ENCODE assay signal across 8 cellular contexts in the genomic region with DNA sequence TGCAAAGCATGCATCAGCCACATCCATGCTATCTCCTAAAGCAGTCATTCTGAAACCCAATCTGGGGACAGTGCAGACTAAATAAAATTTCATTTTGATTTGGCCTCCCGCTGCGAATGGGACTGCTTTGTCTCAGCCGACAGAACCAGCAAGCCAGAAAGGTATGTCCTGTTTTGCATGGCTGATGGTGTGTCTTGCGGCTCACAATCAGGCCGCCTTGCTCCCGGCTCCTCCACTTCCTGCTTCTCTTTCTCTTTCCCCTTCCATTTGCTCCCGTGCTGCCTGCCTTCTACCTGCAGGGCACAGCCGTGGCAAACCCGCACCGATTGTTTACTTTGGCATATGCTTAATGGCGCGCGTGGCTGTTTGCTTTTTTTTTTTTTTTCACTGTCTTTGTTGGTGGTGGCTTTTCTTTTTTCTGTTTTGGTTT.
DNase-seq lines count a peak whose midpoint lies in the region; ATAC-seq, FAIRE-seq and TF ChIP-seq lines count a peak whose summit lies in the region.

No MANE protein-coding gene starts in this region.

- H3K4me1 ChIP-seq in PC-3 (ENCODE audit: insufficient read depth, low read length) (no peaks in the 10 kb centered on the region), iPS-18a (ENCODE audit: control insufficient read depth, low read depth, low read length) (peaks cover 28% of the 10 kb centered on the region)

- DNase-seq in AG20443 (ENCODE audit: low spot score), result peak; percentile 16
- no peak for DNase-seq in PC-3
- DNase-seq in substantia nigra (lab: John Stamatoyannopoulos, UW), result peak in 17 of 49 donors; percentile 6 to 55 (median 30)
- no peak for DNase-seq in hepatic stellate cell (ENCODE audit: low spot score)
- no peak for DNase-seq in H54 (ENCODE audit: insufficient read length, low spot score)

- H3K4me2 ChIP-seq in PC-3 (ENCODE audit: low read length), result peak overlapping the region; percentile 16

- no peak for FAIRE-seq in H54 (lab: Jason Lieb, UNC)

- no peaks in the 10 kb centered on the region for H3F3A ChIP-seq in PC-3 (ENCODE audit: low read length, unreplicated experiment)

- ATAC-seq in GM18861 (IDR thresholded peaks at IDR 0.05; ENCODE audit: unreplicated experiment) (peak; percentile 76), HG03060 (IDR thresholded peaks at IDR 0.05; ENCODE audit: low read depth, unreplicated experiment) (peak; percentile 54), PC-3 (no peak)

- CTCF ChIA-PET in PC-3 (lab: Charles Lee), result no interaction called here

- H3K9me3 ChIP-seq in PC-3 (ENCODE audit: low read length) (no peaks in the 10 kb centered on the region), iPS-18a (ENCODE audit: control insufficient read depth, low read depth, low read length) (no peaks in the 10 kb centered on the region)

- H3K27me3 ChIP-seq in PC-3 (ENCODE audit: low read length), result peaks cover 48% of the 10 kb centered on the region
- H3K27me3 ChIP-seq in iPS-18a (ENCODE audit: control insufficient read depth, insufficient read depth, low read length), result no peaks in the 10 kb centered on the region

- POLR2A ChIA-PET in PC-3 (lab: Charles Lee; ENCODE audit: unreplicated experiment), result no interaction called here

- no peak for TF ChIP-seq POLR2A in H54 (IDR thresholded peaks at IDR 0.05; ENCODE audit: low read depth, low read length)

- H4K20me1 ChIP-seq in PC-3 (ENCODE audit: low read length), result no peaks in the 10 kb centered on the region

- TF ChIP-seq CTCF in PC-3 (conservative IDR thresholded peaks at IDR 0.05; ENCODE audit: low read depth, low read length), result no peak

- intact Hi-C loops in PC-3 (cut with micrococcal nuclease), result no loop called here

- H3K36me3 ChIP-seq in PC-3 (ENCODE audit: low read depth, low read length) (no peaks in the 10 kb centered on the region), iPS-18a (ENCODE audit: control insufficient read depth, low read depth, low read length) (no peaks in the 10 kb centered on the region)

- H2AFZ ChIP-seq in PC-3 (ENCODE audit: low read length), result peak overlapping the region; percentile 22; the same call in 1 of the 2 replicates

- H3K4me3 ChIP-seq in PC-3 (ENCODE audit: low read length) (peak overlapping the region; percentile 47; the same call in 1 of the 2 replicates), iPS-18a (ENCODE audit: low read length) (peak overlapping the region; percentile 36)

- no peaks in the 10 kb centered on the region for H3K79me2 ChIP-seq in PC-3 (ENCODE audit: low read length)

- no peaks in the 10 kb centered on the region for H3K9me2 ChIP-seq in PC-3 (replicated peaks; ENCODE audit: low read length)

- no TSS peak for BruUV-seq in PC-3 (replicated peaks; lab: Mats Ljungman, UMichigan)

- H3K27ac ChIP-seq in PC-3 (ENCODE audit: low read length) (no peak overlapping the region), iPS-18a (ENCODE audit: low read length) (no peak overlapping the region), substantia nigra (ENCODE audit: low read depth, low read length, poor library complexity, severe bottlenecking) (peak overlapping the region; percentile 78)

- H3K9ac ChIP-seq in PC-3 (ENCODE audit: low read length), result no peak overlapping the region
- peak overlapping the region; percentile 4 for H3K9ac ChIP-seq in iPS-18a (ENCODE audit: low read length)
